In genomic region chr2:96527990-96528679, GRCh38 we compare ENCODE assay signal across 8 cellular contexts. TPM values are rescaled to one million over a fixed set of nuclear protein-coding genes. Genes with fewer than 3 reads are reported as not detected.
DNase-seq lines count a peak whose midpoint lies in the region; ATAC-seq, FAIRE-seq and TF ChIP-seq lines count a peak whose summit lies in the region.

No MANE protein-coding gene starts in this region.

- no peaks in the 10 kb centered on the region for H3K9me1 ChIP-seq in keratinocyte (ENCODE audit: control insufficient read depth, extremely low read depth, insufficient read depth, low read length)

- no peak overlapping the region for H3K4me3 ChIP-seq in keratinocyte (ENCODE audit: control insufficient read depth in 2 of 3, extremely low read depth in 1 of 3, insufficient read depth in 2 of 3, low read depth in 1 of 3, low read length in 3 of 3)

- H3K79me2 ChIP-seq in keratinocyte (ENCODE audit: control insufficient read depth, insufficient read depth, low read length) = no peaks in the 10 kb centered on the region

- peaks cover 36% of the 10 kb centered on the region for H3K27me3 ChIP-seq in keratinocyte (ENCODE audit: control insufficient read depth, extremely low read depth, insufficient read depth, low read length)

- no peaks in the 10 kb centered on the region for H3K36me3 ChIP-seq in keratinocyte (ENCODE audit: control insufficient read depth in 2 of 2, extremely low read depth in 1 of 2, insufficient read depth in 2 of 2, low read length in 2 of 2)

- H2AFZ ChIP-seq in keratinocyte (ENCODE audit: control insufficient read depth, low read length) = no peak overlapping the region

- H4K20me1 ChIP-seq in keratinocyte (ENCODE audit: control insufficient read depth, extremely low read depth, insufficient read depth, low read length) = no peaks in the 10 kb centered on the region

- no peak overlapping the region for H3K9ac ChIP-seq in keratinocyte (ENCODE audit: control insufficient read depth, extremely low read depth, insufficient read depth, low read length)

- no peak for FAIRE-seq in keratinocyte (lab: Jason Lieb, UNC)

- ATAC-seq in GM21529 (IDR thresholded peaks at IDR 0.05; ENCODE audit: unreplicated experiment) = no peak

- DNase-seq in GM10266 (ENCODE audit: extremely low spot score) (peak; percentile 59), RPMI8226 (peak; percentile 86), amniotic epithelial cell (ENCODE audit: low read depth) (peak; percentile 49), keratinocyte (ENCODE audit: low read depth, low spot score) (no peak), retina (no peak), DMS79 treated with DMSO at 0.1 percent for 48 hours (lab: John Stamatoyannopoulos, UW) (no peak)
- DNase-seq in stimulated activated CD4-positive, alpha-beta T cell treated with anti-CD3 and anti-CD28 coated beads, Interleukin-4, amount 100 ng/mL, for 48 hours (ENCODE audit: low read depth in 2 of 2) = peak; percentile 66 to 80

- TF ChIP-seq CTCF in GM10266 (IDR thresholded peaks at IDR 0.05; ENCODE audit: control insufficient read depth, insufficient read depth, low read depth, missing control alignments) = no peak
- no peak for TF ChIP-seq CTCF in keratinocyte (optimal IDR thresholded peaks at IDR 0.05 in 1 of 3, IDR thresholded peaks at IDR 0.05 in 1 of 3, conservative IDR thresholded peaks at IDR 0.05 in 1 of 3; ENCODE audit: extremely low read depth in 1 of 3, insufficient read depth in 2 of 3, low read length in 3 of 3)

- dilution Hi-C loops in keratinocyte (cut with MboI; ENCODE audit: extremely low pct_ligation_motif_present, low sequenced_read_pairs) = no loop called here

- no peak overlapping the region for H3K27ac ChIP-seq in keratinocyte (ENCODE audit: control insufficient read depth, insufficient read depth, low read length)

- peak overlapping the region; percentile 16 for H3K4me2 ChIP-seq in keratinocyte (ENCODE audit: control insufficient read depth, extremely low read depth, insufficient read depth, low read depth, low read length)

- H3K9me3 ChIP-seq in keratinocyte (ENCODE audit: control insufficient read depth, low read depth, low read length) = no peaks in the 10 kb centered on the region

- peaks cover 15% of the 10 kb centered on the region for H3K4me1 ChIP-seq in keratinocyte (ENCODE audit: control insufficient read depth, extremely low read depth, insufficient read depth, low read length)

RNA-seq across cellular contexts. Expression of gene ARID5A, which starts 8.4 kb away (rescaled TPM):
- polyA plus RNA-seq in keratinocyte = 1.6 to 2.8 TPM (median 1.9 TPM) in 3 replicates
- polyA plus RNA-seq in keratinocyte (2011; ENCODE audit: low read depth) = 3.4 TPM
- polyA plus RNA-seq in keratinocyte (2011; cell fraction: cytosol; rRNA removed) = 0.98 and 2.6 TPM in 2 replicates
- polyA plus RNA-seq in keratinocyte (2011; cell fraction: nucleus; rRNA removed) = 2.4 and 3.3 TPM in 2 replicates
- 3.0 and 4.9 TPM in 2 replicates for polyA plus RNA-seq in keratinocyte (2012; ENCODE audit: low replicate concordance)
- 0.86 to 4.1 TPM (median 0.93 TPM) in 3 replicates for polyA minus RNA-seq in keratinocyte
- polyA minus RNA-seq in keratinocyte (2011; cell fraction: cytosol; rRNA and poly(A)+ RNA removed) = 3.1 TPM
- 1.0 and 2.4 TPM in 2 replicates for polyA minus RNA-seq in keratinocyte (2011; cell fraction: nucleus; rRNA and poly(A)+ RNA removed)

RNA-seq across cellular contexts. Expression of gene NEURL3, which starts 23.0 kb away (rescaled TPM):
- 0.05 to 0.06 TPM in 2 of 3 replicates, not detected in the other for polyA plus RNA-seq in keratinocyte
- not detected for polyA plus RNA-seq in keratinocyte (2011; ENCODE audit: low read depth)
- polyA plus RNA-seq in keratinocyte (2011; cell fraction: cytosol; rRNA removed) = not detected in 2 replicates
- 0.15 and 0.48 TPM in 2 replicates for polyA plus RNA-seq in keratinocyte (2011; cell fraction: nucleus; rRNA removed)
- polyA plus RNA-seq in keratinocyte (2012; ENCODE audit: low replicate concordance) = 0.20 TPM in 1 of 2 replicates, not detected in the other
- not detected in 3 replicates for polyA minus RNA-seq in keratinocyte
- not detected for polyA minus RNA-seq in keratinocyte (2011; cell fraction: cytosol; rRNA and poly(A)+ RNA removed)
- polyA minus RNA-seq in keratinocyte (2011; cell fraction: nucleus; rRNA and poly(A)+ RNA removed) = 0.32 TPM in 1 of 2 replicates, not detected in the other

Comparison
In these comparisons a context has a peak if more than half of its experiments do, and no peak if none do; other contexts are left out.
1. DNase-seq: peak in GM10266 (single experiment), RPMI8226 (single experiment), amniotic epithelial cell (single experiment) and stimulated activated CD4-positive, alpha-beta T cell treated with anti-CD3 and anti-CD28 coated beads, Interleukin-4, amount 100 ng/mL, for 48 hours (2 of 2); none in keratinocyte (single experiment), retina (single experiment) and DMS79 treated with DMSO at 0.1 percent for 48 hours (single experiment).